ENCODE assay signal across 13 cellular contexts in genomic region chr7:77413861-77414424, GRCh38. TPM values are rescaled to one million over a fixed set of nuclear protein-coding genes. Genes with fewer than 3 reads are reported as not detected.
DNase-seq lines count a peak whose midpoint lies in the region; ATAC-seq, FAIRE-seq and TF ChIP-seq lines count a peak whose summit lies in the region.
"Had no signal": no experiment of that assay in that cellular context is flagged by ENCODE, and none has a peak within 500 bp of the region (broad histone marks: within the 10 kb centered on the region; RNA-seq: fewer than 3 reads in every experiment).

No MANE protein-coding gene starts in this region.

- no peaks in the 10 kb centered on the region for H3K36me3 Mint-ChIP-seq in activated naive CD8-positive, alpha-beta T cell treated with anti-CD3 and anti-CD28 coated beads, Interleukin-2, amount 50 U/mL, for 24 hours (ENCODE audit: low read depth)
- H3K36me3 Mint-ChIP-seq in activated naive CD8-positive, alpha-beta T cell treated with anti-CD3 and anti-CD28 coated beads for 36 hours: no peaks in the 10 kb centered on the region

- no peak for TF ChIP-seq RAD21 in liver (IDR thresholded peaks at IDR 0.05)

- H3K36me3 ChIP-seq in liver (ENCODE audit: control insufficient read depth in 4 of 4, insufficient read depth in 3 of 4, low read depth in 1 of 4, low read length in 3 of 4) (no peaks in the 10 kb centered on the region), thyroid gland (no peaks in the 10 kb centered on the region)

- H3K9me3 ChIP-seq in liver (ENCODE audit: control insufficient read depth in 4 of 4, low read length in 3 of 4) (no peaks in the 10 kb centered on the region), thyroid gland (no peaks in the 10 kb centered on the region)

- H3K9me3 Mint-ChIP-seq in activated naive CD8-positive, alpha-beta T cell treated with anti-CD3 and anti-CD28 coated beads, Interleukin-2, amount 50 U/mL, for 24 hours: no peaks in the 10 kb centered on the region
- no peaks in the 10 kb centered on the region for H3K9me3 Mint-ChIP-seq in activated naive CD8-positive, alpha-beta T cell treated with anti-CD3 and anti-CD28 coated beads for 36 hours

- peaks cover 58% of the 10 kb centered on the region for H3K4me1 Mint-ChIP-seq in activated naive CD8-positive, alpha-beta T cell treated with anti-CD3 and anti-CD28 coated beads, Interleukin-2, amount 50 U/mL, for 24 hours
- peaks cover 51% of the 10 kb centered on the region for H3K4me1 Mint-ChIP-seq in activated naive CD8-positive, alpha-beta T cell treated with anti-CD3 and anti-CD28 coated beads for 36 hours

- H3K9ac ChIP-seq in liver (ENCODE audit: low read depth in 1 of 2, low read length in 2 of 2): no peak overlapping the region

- H3K4me3 Mint-ChIP-seq in activated naive CD8-positive, alpha-beta T cell treated with anti-CD3 and anti-CD28 coated beads, Interleukin-2, amount 50 U/mL, for 24 hours: peak overlapping the region; percentile 67
- no peak overlapping the region for H3K4me3 Mint-ChIP-seq in activated naive CD8-positive, alpha-beta T cell treated with anti-CD3 and anti-CD28 coated beads for 36 hours

- DNase-seq in activated naive CD8-positive, alpha-beta T cell treated with anti-CD3 and anti-CD28 coated beads, Interleukin-2, amount 50 U/mL, for 24 hours: no peak
- DNase-seq in activated naive CD8-positive, alpha-beta T cell treated with anti-CD3 and anti-CD28 coated beads for 36 hours: no peak
- peak; percentile 46 for DNase-seq in astrocyte of the spinal cord (ENCODE audit: low read depth, low spot score)
- DNase-seq in thyroid gland: no peak
- DNase-seq in urothelium cell line (ENCODE audit: low spot score): no peak
- DNase-seq in MV-4-11 (lab: John Stamatoyannopoulos, UW): no peak
- DNase-seq: activated T-cell treated with anti-CD3 and anti-CD28 coated beads, Interleukin-2, amount 50 U/mL, for 1 hour; mesendoderm; NCI-H2081 treated with DMSO at 0.1 percent for 48 hours had no signal

- no peak overlapping the region for H3K27ac Mint-ChIP-seq in activated naive CD8-positive, alpha-beta T cell treated with anti-CD3 and anti-CD28 coated beads, Interleukin-2, amount 50 U/mL, for 24 hours
- no peak overlapping the region for H3K27ac Mint-ChIP-seq in activated naive CD8-positive, alpha-beta T cell treated with anti-CD3 and anti-CD28 coated beads for 36 hours

- peaks cover 1 to 51% (median 13%) of the 10 kb centered on the region in 4 donors for H3K4me1 ChIP-seq in liver (ENCODE audit: control insufficient read depth in 4 of 4, insufficient read depth in 4 of 4, low read length in 3 of 4)
- H3K4me1 ChIP-seq in thyroid gland: peaks cover 26 to 29% of the 10 kb centered on the region in 2 donors

- no peak for TF ChIP-seq CTCF in astrocyte of the spinal cord (IDR thresholded peaks at IDR 0.05; ENCODE audit: low read depth, low read length)
- no peak for TF ChIP-seq CTCF in liver (IDR thresholded peaks at IDR 0.05; ENCODE audit: low read depth, low read length, missing input control)
- TF ChIP-seq CTCF in thyroid gland (IDR thresholded peaks at IDR 0.05): no peak

- intact Hi-C loops in thyroid gland (cut with DNase I): no loop called here

- no peak for ATAC-seq in activated naive CD8-positive, alpha-beta T cell treated with anti-CD3 and anti-CD28 coated beads, Interleukin-2, amount 50 U/mL, for 24 hours
- no peak for ATAC-seq in HG03135 (IDR thresholded peaks at IDR 0.05; ENCODE audit: unreplicated experiment)
- ATAC-seq: sciatic nerve had no signal

- H3K27me3 ChIP-seq in liver (ENCODE audit: control insufficient read depth in 4 of 4, insufficient read depth in 4 of 4, low read length in 3 of 4): no peaks in the 10 kb centered on the region
- H3K27me3 ChIP-seq in thyroid gland: no peaks in the 10 kb centered on the region

- H3K27ac ChIP-seq in liver (ENCODE audit: low read depth in 1 of 2, low read length in 2 of 2) (peak overlapping the region; percentile 13 to 54), thyroid gland (peak overlapping the region; percentile 27 to 69 (median 43))

- in situ Hi-C loops in astrocyte of the spinal cord (cut with HindIII; ENCODE audit: low sequenced_read_pairs): no loop called here

- peaks cover 2% of the 10 kb centered on the region for H3K27me3 Mint-ChIP-seq in activated naive CD8-positive, alpha-beta T cell treated with anti-CD3 and anti-CD28 coated beads, Interleukin-2, amount 50 U/mL, for 24 hours
- peaks cover 15% of the 10 kb centered on the region for H3K27me3 Mint-ChIP-seq in activated naive CD8-positive, alpha-beta T cell treated with anti-CD3 and anti-CD28 coated beads for 36 hours

- no peak for TF ChIP-seq POLR2A in thyroid gland (IDR thresholded peaks at IDR 0.05)

- no peak for FAIRE-seq in urothelium cell line (lab: Jason Lieb, UNC)
- FAIRE-seq: A204.1 had no signal

- H3K4me3 ChIP-seq in astrocyte of the spinal cord (ENCODE audit: low read depth, low read length) (no peak overlapping the region), liver (ENCODE audit: low read depth in 1 of 3, low read length in 3 of 3) (no peak overlapping the region), thyroid gland (replicated peaks in 1 of 3) (no peak overlapping the region)

TF ChIP-seq in liver, 16 proteins besides CTCF, POLR2A, EP300 and RAD21:
- TF ChIP-seq ATF3 (IDR thresholded peaks at IDR 0.05) (no peak), GABPA (IDR thresholded peaks at IDR 0.05 in 1 of 2, conservative IDR thresholded peaks at IDR 0.05 in 1 of 2) (no peak), FOXA1 (IDR thresholded peaks at IDR 0.05) (no peak), EGR1 (IDR thresholded peaks at IDR 0.05; ENCODE audit: low read depth in 2 of 2) (no peak), NR2F2 (IDR thresholded peaks at IDR 0.05) (no peak), ZBTB33 (IDR thresholded peaks at IDR 0.05) (no peak), SP1 (IDR thresholded peaks at IDR 0.05) (no peak), JUND (IDR thresholded peaks at IDR 0.05) (no peak), REST (IDR thresholded peaks at IDR 0.05) (no peak), YY1 (IDR thresholded peaks at IDR 0.05) (no peak), TAF1 (conservative IDR thresholded peaks at IDR 0.05) (no peak), RXRA (IDR thresholded peaks at IDR 0.05) (no peak), FOXA2 (IDR thresholded peaks at IDR 0.05) (no peak), HNF4A (conservative IDR thresholded peaks at IDR 0.05) (no peak)
- TF ChIP-seq, protein P1, sequence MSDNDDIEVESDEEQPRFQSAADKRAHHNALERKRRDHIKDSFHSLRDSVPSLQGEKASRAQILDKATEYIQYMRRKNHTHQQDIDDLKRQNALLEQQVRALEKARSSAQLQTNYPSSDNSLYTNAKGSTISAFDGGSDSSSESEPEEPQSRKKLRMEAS (IDR thresholded peaks at IDR 0.05): no peak

RNA-seq across cellular contexts. Expression of gene GSAP, which starts 2.2 kb away (rescaled TPM):
- 1 to 10 TPM; 1.7 TPM for total RNA-seq in activated naive CD8-positive, alpha-beta T cell treated with anti-CD3 and anti-CD28 coated beads for 36 hours
- 10 to 100 TPM; 11.2 to 24.2 TPM for total RNA-seq in liver
- polyA plus RNA-seq in liver: 10 to 100 TPM in 1 of 2 donors, 1 to 10 TPM in 1; 4.1 to 30.9 TPM
- total RNA-seq in thyroid gland: 10 to 100 TPM; 43.1 to 65.2 (median 52.4) TPM

Comparison
In these comparisons a context has a peak if more than half of its experiments do, and no peak if none do; other contexts are left out.
1. RNA of gene GSAP, which starts 2.2 kb away (total RNA-seq): 43.1 to 65.2 TPM in thyroid gland and 11.2 to 24.2 TPM in liver; 1.7 TPM in activated naive CD8-positive, alpha-beta T cell treated with anti-CD3 and anti-CD28 coated beads for 36 hours; every median in the first group is over 4 times any median in the second.